Comparison of ENCODE assay signal across 24 cellular contexts in genomic region chr20:24789877-24790276, GRCh38.
DNase-seq lines count a peak whose midpoint lies in the region; ATAC-seq and TF ChIP-seq lines count a peak whose summit lies in the region.
"Had no signal": no experiment of that assay in that cellular context is flagged by ENCODE, and none has a peak within 500 bp of the region (broad histone marks: within the 10 kb centered on the region; RNA-seq: fewer than 3 reads in every experiment).

No MANE protein-coding gene starts in this region.

- H3K9me3 ChIP-seq in thyroid gland (no peaks in the 10 kb centered on the region), hepatocyte (ENCODE audit: low read depth) (no peaks in the 10 kb centered on the region)
- H3K9me3 ChIP-seq: SK-N-SH had no signal

- no peak overlapping the region for H3K4me2 ChIP-seq in hepatocyte
- H3K4me2 ChIP-seq: GM23338, SK-N-SH had no signal

- no peaks in the 10 kb centered on the region for H3K79me2 ChIP-seq in hepatocyte

- H3K36me3 Mint-ChIP-seq in chondrocyte (ENCODE audit: low read depth): no peaks in the 10 kb centered on the region
- H3K36me3 Mint-ChIP-seq: CD14-positive monocyte; CD8-positive, alpha-beta memory T cell had no signal

- H3K27me3 Mint-ChIP-seq in chondrocyte (ENCODE audit: low read depth): peaks cover 26% of the 10 kb centered on the region

- H3K9me3 Mint-ChIP-seq in chondrocyte (ENCODE audit: low read depth): no peaks in the 10 kb centered on the region
- H3K9me3 Mint-ChIP-seq: CD8-positive, alpha-beta memory T cell; T-helper 1 cell treated with Interleukin-12 subunit alpha and Interleukin-12 subunit beta and Interleukin-4 antibody, amounts not matched to agents 30 μg/mL and 1 μg/mL, for 36 hours had no signal

- H3K4me3 Mint-ChIP-seq in chondrocyte (ENCODE audit: unreplicated experiment): no peak overlapping the region
- H3K4me3 Mint-ChIP-seq: CD14-positive monocyte; CD8-positive, alpha-beta memory T cell; GM23338; T-helper 1 cell treated with Interleukin-12 subunit alpha and Interleukin-12 subunit beta and Interleukin-4 antibody, amounts not matched to agents 30 μg/mL and 1 μg/mL, for 36 hours had no signal

- 25 to 79% methylated on average over 2 to 4 of the region's 4 CpGs for WGBS in thyroid gland, 2 donors
- WGBS in hepatocyte (ENCODE audit: low lambda C conversion rate, missing lambda C conversion rate): 89% methylated on average over 4 of the region's 4 CpGs

- peaks cover 4 to 9% of the 10 kb centered on the region in 2 donors for H3K4me1 ChIP-seq in thyroid gland
- no peaks in the 10 kb centered on the region for H3K4me1 ChIP-seq in hepatocyte (ENCODE audit: insufficient read depth)

- TF ChIP-seq CTCF in chondrocyte (IDR thresholded peaks at IDR 0.05): no peak
- no peak for TF ChIP-seq CTCF in thyroid gland (IDR thresholded peaks at IDR 0.05)
- TF ChIP-seq CTCF in hepatocyte (IDR thresholded peaks at IDR 0.05; ENCODE audit: poor library complexity): no peak

- H3K9me2 ChIP-seq in hepatocyte (replicated peaks; ENCODE audit: insufficient read depth): no peaks in the 10 kb centered on the region
- H3K9me2 ChIP-seq: SK-N-SH had no signal

- intact Hi-C loops in thyroid gland (cut with DNase I): no loop called here

- no peak for ATAC-seq in HG02840 (IDR thresholded peaks at IDR 0.05; ENCODE audit: low FRiP score, unreplicated experiment)
- ATAC-seq in GM19324 (IDR thresholded peaks at IDR 0.05; ENCODE audit: low FRiP score, unreplicated experiment): no peak
- ATAC-seq: K562 had no signal

- peaks cover 11% of the 10 kb centered on the region for H3K4me1 Mint-ChIP-seq in chondrocyte (ENCODE audit: low read depth)
- H3K4me1 Mint-ChIP-seq: CD8-positive, alpha-beta memory T cell had no signal

- DNase-seq in G401 (ENCODE audit: low spot score): peak; percentile 15
- DNase-seq in NCI-H345 (lab: John Stamatoyannopoulos, UW): peak; percentile 78
- DNase-seq in chondrocyte (ENCODE audit: low spot score): peak; percentile 63
- DNase-seq in thyroid gland: peak; percentile 67 to 75
- no peak for DNase-seq in hepatocyte (ENCODE audit: low spot score)
- DNase-seq: Calu3; CD8-positive, alpha-beta memory T cell; HCEC 1CT; Kasumi-1; NCI-H1092 treated with DMSO at 0.1 percent for 48 hours; NCI-H1436; NCI-H187; NCI-H2081 treated with DMSO at 0.1 percent for 48 hours; NCI-H446 treated with DMSO at 0.1 percent for 48 hours; NCI-H526; SIG-M5; SK-N-SH; SW 1271 had no signal

- H3K4me3 ChIP-seq in thyroid gland (replicated peaks in 1 of 3): no peak overlapping the region
- H3K4me3 ChIP-seq in hepatocyte: no peak overlapping the region
- H3K4me3 ChIP-seq: GM23338, K562 had no signal

- no peaks in the 10 kb centered on the region for H3K27me3 ChIP-seq in thyroid gland
- H3K27me3 ChIP-seq in hepatocyte: no peaks in the 10 kb centered on the region

- H4K20me1 ChIP-seq in hepatocyte (ENCODE audit: insufficient read depth, poor library complexity, severe bottlenecking): no peaks in the 10 kb centered on the region

- H3K27ac Mint-ChIP-seq in chondrocyte (ENCODE audit: unreplicated experiment): no peak overlapping the region
- H3K27ac Mint-ChIP-seq: CD14-positive monocyte; CD8-positive, alpha-beta memory T cell; GM23338; T-helper 1 cell treated with Interleukin-12 subunit alpha and Interleukin-12 subunit beta and Interleukin-4 antibody, amounts not matched to agents 30 μg/mL and 1 μg/mL, for 36 hours had no signal

- H3K27ac ChIP-seq in thyroid gland (no peak overlapping the region), hepatocyte (no peak overlapping the region)

- TF ChIP-seq POLR2A in thyroid gland (IDR thresholded peaks at IDR 0.05): no peak

- H3K36me3 ChIP-seq in thyroid gland: no peaks in the 10 kb centered on the region
- H3K36me3 ChIP-seq in hepatocyte (replicated peaks; ENCODE audit: insufficient read depth, low read depth): no peaks in the 10 kb centered on the region

- in situ Hi-C loops in G401 (cut with HindIII; ENCODE audit: low sequenced_read_pairs): no loop called here

- H2AFZ ChIP-seq in hepatocyte: no peak overlapping the region
